ENCODE assay signal across 10 cellular contexts in genomic region chr20:25233016-25233772, GRCh38. TPM values are rescaled to one million over a fixed set of nuclear protein-coding genes. Genes with fewer than 3 reads are reported as not detected.
DNase-seq lines count a peak whose midpoint lies in the region.
"Had no signal": no experiment of that assay in that cellular context is flagged by ENCODE, and none has a peak within 500 bp of the region (broad histone marks: within the 10 kb centered on the region; RNA-seq: fewer than 3 reads in every experiment).

No MANE protein-coding gene starts in this region.

- H3K27me3 Mint-ChIP-seq in CD4-positive, alpha-beta memory T cell = peaks cover 16% of the 10 kb centered on the region in 2 donors

- H3K4me3 ChIP-seq in CD4-positive, alpha-beta memory T cell (ENCODE audit: low read length in 2 of 2) = no peak overlapping the region
- H3K4me3 ChIP-seq: GM12878 had no signal

- POLR2A ChIA-PET in CD4-positive, alpha-beta memory T cell (lab: Charles Lee; ENCODE audit: partially characterized antibody) = no interaction called here

- intact Hi-C loops in CD4-positive, alpha-beta memory T cell (cut with micrococcal nuclease) = no loop called here

- H3K36me3 Mint-ChIP-seq in CD4-positive, alpha-beta memory T cell = no peaks in the 10 kb centered on the region

- peaks cover 0 to 2% (median 0%) of the 10 kb centered on the region in 4 donors for H3K4me1 Mint-ChIP-seq in CD4-positive, alpha-beta memory T cell

- DNase-seq in H4 (ENCODE audit: low spot score) = peak; percentile 61
- DNase-seq in RPMI7951 (ENCODE audit: low read depth) = peak; percentile 75
- peak; percentile 76 for DNase-seq in fibroblast of the conjunctiva (ENCODE audit: low read depth)
- DNase-seq in renal cortical epithelial cell (ENCODE audit: low read depth) = peak; percentile 90
- no peak for DNase-seq in CD4-positive, alpha-beta memory T cell
- DNase-seq in NK-92 (lab: John Stamatoyannopoulos, UW; ENCODE audit: unreplicated experiment) = no peak
- DNase-seq in middle frontal gyrus (ENCODE audit: extremely low spot score, low spot score) = no peak
- no peak for DNase-seq in HPDE6-E6E7 (ENCODE audit: extremely low spot score)
- DNase-seq: activated CD4-positive, alpha-beta T cell treated with anti-CD3 and anti-CD28 coated beads, Interleukin-2, amount 50 U/mL, for 4 hours had no signal

- no peaks in the 10 kb centered on the region for H3K9me3 Mint-ChIP-seq in CD4-positive, alpha-beta memory T cell

- no peaks in the 10 kb centered on the region for H3K27me3 ChIP-seq in CD4-positive, alpha-beta memory T cell (ENCODE audit: insufficient read depth, low read length)

- H3K4me1 ChIP-seq in CD4-positive, alpha-beta memory T cell (ENCODE audit: insufficient read depth, low read length) = no peaks in the 10 kb centered on the region

- H3K4me3 Mint-ChIP-seq in CD4-positive, alpha-beta memory T cell = no peak overlapping the region

- CTCF ChIA-PET in CD4-positive, alpha-beta memory T cell (lab: Charles Lee; ENCODE audit: partially characterized antibody) = interaction anchor here (1.2 kb wide), 1 partner anchor 13 kb away, joined by 5 read pairs; no protein-coding TSS in a partner anchor

- H3K27ac Mint-ChIP-seq in CD4-positive, alpha-beta memory T cell = no peak overlapping the region

- no peaks in the 10 kb centered on the region for H3K36me3 ChIP-seq in CD4-positive, alpha-beta memory T cell (ENCODE audit: insufficient read depth, low read length)

- H3K27ac ChIP-seq in CD4-positive, alpha-beta memory T cell (ENCODE audit: low read depth, low read length) = no peak overlapping the region

- H3K9me3 ChIP-seq in CD4-positive, alpha-beta memory T cell (ENCODE audit: control insufficient read depth in 1 of 2, low read length in 2 of 2) = no peaks in the 10 kb centered on the region

RNA-seq across cellular contexts. Expression of gene PYGB, which starts 14.7 kb away (rescaled TPM):
- total RNA-seq in H4 (2014; rRNA removed; shearing (Covaris generic)) = 39.4 and 41.1 TPM in 2 replicates
- total RNA-seq in RPMI7951 (2014; rRNA removed; shearing (Covaris generic)) = 70.8 and 96.6 TPM in 2 replicates
- total RNA-seq in renal cortical epithelial cell = 129 and 155 TPM in 2 replicates
- 10 to 100 TPM; 34.0 to 35.6 TPM for total RNA-seq in CD4-positive, alpha-beta memory T cell
- polyA plus RNA-seq in CD4-positive, alpha-beta memory T cell = 10 to 100 TPM; 28.3 to 34.3 TPM

RNA-seq across cellular contexts. Expression of gene ENTPD6, which starts 37.7 kb away (rescaled TPM):
- total RNA-seq in H4 (2014; rRNA removed; shearing (Covaris generic)) = 21.4 and 22.3 TPM in 2 replicates
- total RNA-seq in RPMI7951 (2014; rRNA removed; shearing (Covaris generic)) = 29.3 and 32.4 TPM in 2 replicates
- 62.1 and 86.3 TPM in 2 replicates for total RNA-seq in renal cortical epithelial cell
- 10 to 100 TPM; 90.2 to 94.3 TPM for total RNA-seq in CD4-positive, alpha-beta memory T cell
- polyA plus RNA-seq in CD4-positive, alpha-beta memory T cell = 10 to 100 TPM; 42.1 to 45.8 TPM

Comparison
In these comparisons a context has a peak if more than half of its experiments do, and no peak if none do; other contexts are left out.
1. DNase-seq: peak in H4 (single experiment), RPMI7951 (single experiment), fibroblast of the conjunctiva (single experiment) and renal cortical epithelial cell (single experiment); none in CD4-positive, alpha-beta memory T cell (0 of 5), NK-92 (single experiment), middle frontal gyrus (single experiment) and HPDE6-E6E7 (single experiment).